In the genomic region with DNA sequence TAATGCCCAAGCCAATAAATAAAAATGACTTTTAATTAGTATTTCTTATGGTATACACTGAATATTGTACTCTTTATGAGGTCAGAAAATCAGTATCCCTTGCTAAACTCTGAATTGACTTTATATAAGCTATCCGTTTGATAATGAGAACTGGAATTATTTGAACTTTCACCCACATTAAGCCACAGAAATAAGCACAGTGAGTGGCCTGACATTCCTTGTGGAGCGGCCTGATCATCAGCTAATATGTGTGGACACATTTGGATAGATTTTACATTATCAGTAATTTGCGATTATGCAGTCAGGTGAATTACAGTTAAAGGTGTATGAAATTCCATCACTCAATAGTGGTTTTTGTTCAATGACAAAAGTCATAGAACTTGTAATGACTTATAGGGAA, we compare ENCODE assay signal across 21 cellular contexts.
DNase-seq lines count a peak whose midpoint lies in the region; ATAC-seq and TF ChIP-seq lines count a peak whose summit lies in the region.
"Had no signal": no experiment of that assay in that cellular context is flagged by ENCODE, and none has a peak within 500 bp of the region (broad histone marks: within the 10 kb centered on the region; RNA-seq: fewer than 3 reads in every experiment).

No MANE protein-coding gene starts in this region.

- no peak for DNase-seq in Right ventricle myocardium superior
- DNase-seq in Right ventricle myocardium inferior (ENCODE audit: missing footprints): no peak
- DNase-seq in breast epithelium (ENCODE audit: low spot score in 2 of 2): no peak
- no peak for DNase-seq in hepatocyte (ENCODE audit: low spot score)
- DNase-seq in DMS153 treated with DMSO at 0.1 percent for 48 hours (lab: John Stamatoyannopoulos, UW; ENCODE audit: unreplicated experiment): no peak
- no peak for DNase-seq in stimulated activated CD4-positive, alpha-beta T cell treated with anti-CD3 and anti-CD28 coated beads, Interleukin-1b, Interleukin-23, amount 100 ng/mL, for 48 hours
- DNase-seq: activated CD4-positive, CD25-positive, alpha-beta regulatory T cell treated with anti-CD3 and anti-CD28 coated beads, Interleukin-2, amount 50 U/mL, for 72 hours; DMS 273 treated with DMSO at 0.1 percent for 48 hours; GF-D8; NCI-H1436 treated with DMSO at 0.1 percent for 48 hours; NCI-H2171; NCI-H526 treated with DMSO at 0.1 percent for 48 hours; SJCRH30; small intestine; stimulated activated CD4-positive, alpha-beta T cell treated with anti-CD3 and anti-CD28 coated beads, Interleukin-4, amount 100 ng/mL, for 4 hours; uterus had no signal

- H3K9me3 ChIP-seq in breast epithelium: no peaks in the 10 kb centered on the region
- no peaks in the 10 kb centered on the region for H3K9me3 ChIP-seq in hepatocyte (ENCODE audit: low read depth)
- no peaks in the 10 kb centered on the region for H3K9me3 ChIP-seq in subcutaneous abdominal adipose tissue (ENCODE audit: control insufficient read depth in 5 of 5, low read length in 5 of 5)
- H3K9me3 ChIP-seq: SJCRH30, uterus had no signal

- H3K27me3 ChIP-seq in breast epithelium (no peaks in the 10 kb centered on the region), hepatocyte (no peaks in the 10 kb centered on the region), subcutaneous abdominal adipose tissue (ENCODE audit: control insufficient read depth in 5 of 5, insufficient read depth in 4 of 5, low read length in 5 of 5) (no peaks in the 10 kb centered on the region)
- H3K27me3 ChIP-seq: BLaER1 treated with 17β-estradiol and CSF1 and Interleukin-3, amounts not matched to agents 10 nM and 100 nM; cardiac muscle cell; SJCRH30; uterus had no signal

- WGBS in hepatocyte (ENCODE audit: low lambda C conversion rate, missing lambda C conversion rate): 92% methylated on average over 3 of the region's 3 CpGs

- no peak for TF ChIP-seq POLR2A in breast epithelium (IDR thresholded peaks at IDR 0.05)

- H3K4me1 ChIP-seq in breast epithelium (no peaks in the 10 kb centered on the region), hepatocyte (ENCODE audit: insufficient read depth) (no peaks in the 10 kb centered on the region), subcutaneous abdominal adipose tissue (ENCODE audit: control insufficient read depth in 5 of 5, insufficient read depth in 5 of 5, low read length in 5 of 5) (peaks cover 0 to 10% (median 0%) of the 10 kb centered on the region in 5 donors)
- H3K4me1 ChIP-seq: SJCRH30, uterus had no signal

- H3K9me2 ChIP-seq in hepatocyte (replicated peaks; ENCODE audit: insufficient read depth): no peaks in the 10 kb centered on the region

- no peaks in the 10 kb centered on the region for H3K79me2 ChIP-seq in hepatocyte

- peak overlapping the region; percentile 42 for H3K4me2 ChIP-seq in hepatocyte

- H3K4me3 ChIP-seq in breast epithelium (no peak overlapping the region), hepatocyte (no peak overlapping the region), subcutaneous abdominal adipose tissue (ENCODE audit: low read depth in 1 of 5, low read length in 5 of 5) (peak overlapping the region in 3 of 5 donors; percentile 24 to 56 (median 42))
- H3K4me3 ChIP-seq: cardiac muscle cell, lung, SJCRH30 had no signal

- H3K36me3 ChIP-seq in breast epithelium (no peaks in the 10 kb centered on the region), hepatocyte (replicated peaks; ENCODE audit: insufficient read depth, low read depth) (no peaks in the 10 kb centered on the region), subcutaneous abdominal adipose tissue (ENCODE audit: control insufficient read depth in 5 of 5, insufficient read depth in 5 of 5, low read length in 5 of 5) (no peaks in the 10 kb centered on the region)
- H3K36me3 ChIP-seq: cardiac muscle cell, SJCRH30, uterus had no signal

- TF ChIP-seq CTCF in breast epithelium (IDR thresholded peaks at IDR 0.05) (no peak), hepatocyte (IDR thresholded peaks at IDR 0.05; ENCODE audit: poor library complexity) (no peak)

- H3K9ac ChIP-seq in subcutaneous abdominal adipose tissue (ENCODE audit: low read length in 5 of 5): peak overlapping the region in 2 of 5 donors; percentile 31 to 61

- no peaks in the 10 kb centered on the region for H4K20me1 ChIP-seq in hepatocyte (ENCODE audit: insufficient read depth, poor library complexity, severe bottlenecking)
- H4K20me1 ChIP-seq: BLaER1 treated with 17β-estradiol and CSF1 and Interleukin-3, amounts not matched to agents 10 nM and 100 nM had no signal

- H2AFZ ChIP-seq in hepatocyte: no peak overlapping the region

- intact Hi-C loops in Right ventricle myocardium superior (cut with DNase I) (no loop called here), Right ventricle myocardium inferior (cut with DNase I) (loop anchor here (5.0 kb wide), 1 partner anchor 138 kb away; the partner anchor contains the start of gene CBLB), breast epithelium (cut with DNase I; ENCODE audit: low total_unique reads) (no loop called here)

- H3K27ac ChIP-seq in breast epithelium: peak overlapping the region; percentile 8 to 50
- peak overlapping the region; percentile 69 for H3K27ac ChIP-seq in hepatocyte
- H3K27ac ChIP-seq in subcutaneous abdominal adipose tissue (ENCODE audit: low read depth, low read length): peak overlapping the region; percentile 63
- H3K27ac ChIP-seq: cardiac muscle cell, SJCRH30 had no signal

- peak; percentile 76 for ATAC-seq in Right ventricle myocardium superior (ENCODE audit: poor library complexity)
- no peak for ATAC-seq in Right ventricle myocardium inferior
- no peak for ATAC-seq in HG02678 (IDR thresholded peaks at IDR 0.05; ENCODE audit: unreplicated experiment)

Comparison
In these comparisons a context has a peak if more than half of its experiments do, and no peak if none do; other contexts are left out.
1. H3K4me3 ChIP-seq: peak in subcutaneous abdominal adipose tissue (3 of 5); none in breast epithelium (0 of 3) and hepatocyte (single experiment).
2. Peak in every context shown above with its lines, with median percentiles within 50 percentile points of each other: H3K27ac ChIP-seq.